18 cellular contexts compared by ENCODE assay signal in genomic region chr9:69857131-69857530, GRCh38. TPM values are rescaled to one million over a fixed set of nuclear protein-coding genes. Genes with fewer than 3 reads are reported as not detected.
DNase-seq lines count a peak whose midpoint lies in the region; FAIRE-seq and TF ChIP-seq lines count a peak whose summit lies in the region.
"Had no signal": no experiment of that assay in that cellular context is flagged by ENCODE, and none has a peak within 500 bp of the region (broad histone marks: within the 10 kb centered on the region; RNA-seq: fewer than 3 reads in every experiment).

No MANE protein-coding gene starts in this region.

- H3K4me3 ChIP-seq in bronchial epithelial cell (ENCODE audit: low read depth, low read length) (no peak overlapping the region), esophagus muscularis mucosa (no peak overlapping the region)

- H3K36me3 ChIP-seq in bronchial epithelial cell (ENCODE audit: control insufficient read depth, insufficient read depth, low read length), result no peaks in the 10 kb centered on the region
- no peaks in the 10 kb centered on the region for H3K36me3 ChIP-seq in esophagus muscularis mucosa

- intact Hi-C loops in esophagus muscularis mucosa (cut with DNase I), result no loop called here

- TF ChIP-seq CTCF in bronchial epithelial cell (IDR thresholded peaks at IDR 0.05; ENCODE audit: insufficient read depth, low read length, severe bottlenecking) (no peak), esophagus muscularis mucosa (IDR thresholded peaks at IDR 0.05) (no peak)

- DNase-seq in AG20443 (ENCODE audit: low spot score), result peak; percentile 69
- peak; percentile 86 for DNase-seq in M059J (ENCODE audit: low read depth)
- DNase-seq in bronchial epithelial cell (ENCODE audit: low read depth), result peak; percentile 59
- DNase-seq in DMS53 (lab: John Stamatoyannopoulos, UW), result no peak
- DNase-seq in NCI-H1048 (lab: John Stamatoyannopoulos, UW), result no peak
- DNase-seq in esophagus muscularis mucosa (ENCODE audit: extremely low spot score), result no peak
- DNase-seq in pons (ENCODE audit: low spot score), result no peak
- DNase-seq: activated CD4-positive, alpha-beta memory T cell treated with anti-CD3 and anti-CD28 coated beads, Interleukin-2, amount 10 ng/mL, durations not matched to agents 7 days and 5 days; AML-193; anterior cingulate cortex; immature natural killer cell; NCI-H2081 treated with DMSO at 0.1 percent for 48 hours; SHP77 had no signal

- H3K4me1 ChIP-seq in esophagus muscularis mucosa, result no peaks in the 10 kb centered on the region

- FAIRE-seq in bronchial epithelial cell (lab: Jason Lieb, UNC) (no peak), islet of Langerhans (lab: Jason Lieb, UNC) (peak; percentile 21)

- no peak for TF ChIP-seq EP300 in esophagus muscularis mucosa (IDR thresholded peaks at IDR 0.05)

- WGBS in esophagus muscularis mucosa, result 50% methylated on average over 1 of the region's 1 CpG

- H3K27me3 ChIP-seq in bronchial epithelial cell (ENCODE audit: control insufficient read depth, insufficient read depth, low read length) (no peaks in the 10 kb centered on the region), esophagus muscularis mucosa (no peaks in the 10 kb centered on the region)

- H3K9me3 ChIP-seq in esophagus muscularis mucosa, result no peaks in the 10 kb centered on the region

- H3K27ac ChIP-seq in esophagus muscularis mucosa (replicated peaks in 1 of 4), result no peak overlapping the region
- H3K27ac ChIP-seq: HL-60 had no signal

- no peak for TF ChIP-seq POLR2A in esophagus muscularis mucosa (IDR thresholded peaks at IDR 0.05; ENCODE audit: low read depth)

RNA-seq across cellular contexts. Expression of gene CFAP95, which starts 36.5 kb away (rescaled TPM):
- not detected in 2 replicates for total RNA-seq in M059J (2014; rRNA removed; shearing (Covaris generic))
- total RNA-seq in bronchial epithelial cell (not detected in 2 replicates), esophagus muscularis mucosa (not detected)
- total RNA-seq: activated CD4-positive, alpha-beta memory T cell treated with anti-CD3 and anti-CD28 coated beads, Interleukin-2, amount 10 ng/mL, durations not matched to agents 7 days and 5 days; mononuclear cell; osteocyte; subcutaneous adipose tissue had no signal

Comparison
In these comparisons a context has a peak if more than half of its experiments do, and no peak if none do; other contexts are left out.
1. DNase-seq: peak in AG20443 (single experiment), M059J (single experiment) and bronchial epithelial cell (single experiment); none in DMS53 (single experiment), NCI-H1048 (single experiment), esophagus muscularis mucosa (single experiment) and pons (single experiment).